In the genomic region with DNA sequence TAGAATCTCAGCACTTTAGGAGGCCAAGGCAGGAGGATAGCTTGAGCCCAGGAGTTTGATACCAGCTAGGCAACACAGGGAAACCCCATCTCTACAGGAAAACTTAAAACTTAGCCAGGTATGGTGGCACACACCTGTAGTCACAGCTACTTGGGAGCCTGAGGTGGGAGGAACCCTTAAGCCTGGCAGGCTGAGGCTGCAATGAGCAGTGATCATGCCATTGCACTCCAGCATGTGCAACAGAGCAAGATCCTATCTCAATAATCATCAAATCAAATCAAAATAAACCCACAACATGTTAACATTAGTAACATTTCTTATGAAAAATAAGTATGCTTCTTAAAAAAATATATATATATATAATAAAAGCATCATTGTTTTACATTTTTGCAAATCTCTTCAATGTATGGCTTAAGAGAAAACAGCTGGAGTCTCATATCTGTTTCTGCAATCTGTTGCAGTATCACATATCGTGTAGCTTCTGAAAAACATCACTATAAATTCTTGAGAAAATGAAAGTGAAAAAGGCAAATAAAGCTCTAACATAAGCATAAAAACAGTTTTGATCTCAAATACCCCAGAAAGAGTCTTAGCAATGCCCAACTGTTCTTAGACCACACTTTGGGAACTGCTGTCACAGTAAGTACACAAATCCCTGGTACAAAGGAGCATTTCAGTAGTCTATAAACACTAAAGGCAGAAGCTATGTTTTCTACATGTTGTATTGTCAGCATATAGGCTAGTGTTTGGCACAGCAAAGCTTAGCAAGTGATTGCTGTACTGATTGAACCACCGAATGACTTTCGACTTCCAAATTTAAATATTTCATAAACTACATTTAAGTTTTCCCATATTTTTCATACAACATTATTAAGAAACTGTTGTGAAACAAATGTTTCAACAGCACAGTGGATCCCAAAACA, we compare ENCODE assay signal across 1 cellular context.
TF ChIP-seq lines count a peak whose summit lies in the region.

No MANE protein-coding gene starts in this region.

TF ChIP-seq in K562, 482 proteins besides CTCF, POLR2A, EP300 and RAD21:
- no peak for TF ChIP-seq SAP30 (IDR thresholded peaks at IDR 0.05; ENCODE audit: borderline replicate concordance, insufficient read depth, low read depth, low read length, poor library complexity, severe bottlenecking)
- TF ChIP-seq, protein P1, sequence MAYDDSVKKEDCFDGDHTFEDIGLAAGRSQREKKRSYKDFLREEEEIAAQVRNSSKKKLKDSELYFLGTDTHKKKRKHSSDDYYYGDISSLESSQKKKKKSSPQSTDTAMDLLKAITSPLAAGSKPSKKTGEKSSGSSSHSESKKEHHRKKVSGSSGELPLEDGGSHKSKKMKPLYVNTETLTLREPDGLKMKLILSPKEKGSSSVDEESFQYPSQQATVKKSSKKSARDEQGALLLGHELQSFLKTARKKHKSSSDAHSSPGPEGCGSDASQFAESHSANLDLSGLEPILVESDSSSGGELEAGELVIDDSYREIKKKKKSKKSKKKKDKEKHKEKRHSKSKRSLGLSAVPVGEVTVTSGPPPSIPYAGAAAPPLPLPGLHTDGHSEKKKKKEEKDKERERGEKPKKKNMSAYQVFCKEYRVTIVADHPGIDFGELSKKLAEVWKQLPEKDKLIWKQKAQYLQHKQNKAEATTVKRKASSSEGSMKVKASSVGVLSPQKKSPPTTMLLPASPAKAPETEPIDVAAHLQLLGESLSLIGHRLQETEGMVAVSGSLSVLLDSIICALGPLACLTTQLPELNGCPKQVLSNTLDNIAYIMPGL (CRISPR knock-in tag; IDR thresholded peaks at IDR 0.05): no peak
- TF ChIP-seq PYGO2 (tag; IDR thresholded peaks at IDR 0.05): no peak
- no peak for TF ChIP-seq ZC3H8 (IDR thresholded peaks at IDR 0.05)
- TF ChIP-seq ZNF282 (CRISPR knock-in tag; IDR thresholded peaks at IDR 0.05): no peak
- no peak for TF ChIP-seq DACH1 (IDR thresholded peaks at IDR 0.05; ENCODE audit: partially characterized antibody)
- no peak for TF ChIP-seq GABPB2 (CRISPR knock-in tag; conservative IDR thresholded peaks at IDR 0.05)
- TF ChIP-seq CBX1 (IDR thresholded peaks at IDR 0.05; ENCODE audit: low read depth): no peak
